In the genomic region with DNA sequence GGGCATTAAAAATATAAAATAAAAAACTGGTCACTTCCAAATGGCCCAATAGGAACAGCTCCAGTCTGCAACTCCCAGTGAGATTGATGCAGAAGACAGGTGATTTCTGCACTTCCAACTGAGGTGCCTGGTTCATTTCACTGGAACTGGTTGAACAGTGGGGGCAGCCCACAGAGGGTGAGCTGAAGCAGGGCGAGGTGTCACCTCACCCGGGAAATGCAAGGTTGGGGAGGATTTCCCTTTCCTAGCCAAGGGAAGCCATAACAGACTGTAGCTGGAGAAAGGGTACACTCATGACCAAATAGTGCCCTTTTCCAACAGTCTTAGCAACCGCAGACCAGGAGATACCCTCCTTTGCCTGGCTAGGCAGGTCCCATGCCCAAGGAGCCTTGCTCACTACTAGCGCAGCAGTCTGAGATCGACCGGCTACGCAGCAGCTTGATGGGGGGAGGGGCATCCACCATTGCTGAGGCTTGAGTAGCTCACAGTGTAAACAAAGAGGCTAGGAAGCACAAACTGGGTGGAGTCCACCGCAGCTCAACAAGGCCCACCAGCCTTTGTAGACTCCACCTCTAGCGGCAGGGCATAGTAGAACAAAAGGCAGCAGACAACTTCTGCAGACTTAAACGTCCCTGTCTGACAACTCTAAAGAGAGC, we compare ENCODE assay signal across 10 cellular contexts. TPM values are rescaled to one million over a fixed set of nuclear protein-coding genes. Genes with fewer than 3 reads are reported as not detected.
DNase-seq lines count a peak whose midpoint lies in the region; ATAC-seq and TF ChIP-seq lines count a peak whose summit lies in the region.
"Had no signal": no experiment of that assay in that cellular context is flagged by ENCODE, and none has a peak within 500 bp of the region (broad histone marks: within the 10 kb centered on the region; RNA-seq: fewer than 3 reads in every experiment).

No MANE protein-coding gene starts in this region.

- no peaks in the 10 kb centered on the region for H3K27me3 Mint-ChIP-seq in CD4-positive, alpha-beta memory T cell
- H3K27me3 Mint-ChIP-seq in activated T-cell treated with anti-CD3 and anti-CD28 coated beads, Interleukin-2, amount 50 U/mL, for 72 hours (ENCODE audit: low read depth), result no peaks in the 10 kb centered on the region

- H3K27ac ChIP-seq in CD4-positive, alpha-beta memory T cell (ENCODE audit: low read depth, low read length), result no peak overlapping the region
- H3K27ac ChIP-seq in RWPE1, result no peak overlapping the region

- peak; percentile 50 to 71 for ATAC-seq in activated T-cell treated with anti-CD3 and anti-CD28 coated beads, Interleukin-2, amount 50 U/mL, for 72 hours (replicated peaks in 1 of 2)
- no peak for ATAC-seq in GM21825 (IDR thresholded peaks at IDR 0.05; ENCODE audit: unreplicated experiment)

- peak overlapping the region; percentile 70 for H3K9ac ChIP-seq in iPS-15b (ENCODE audit: low read depth, low read length)

- intact Hi-C loops in CD4-positive, alpha-beta memory T cell (cut with micrococcal nuclease), result loop anchor here (5.0 kb wide), 1 partner anchor 140 kb away; the partner anchor contains the start of gene INSL6

- POLR2A ChIA-PET in CD4-positive, alpha-beta memory T cell (lab: Charles Lee; ENCODE audit: partially characterized antibody), result interaction anchor here (0.6 to 2.4 kb wide), 4 partner anchors 10 to 111 kb away, joined by 3 to 14 read pairs (median 6); partner anchors contain the start of gene PLGRKT
- POLR2A ChIA-PET in RWPE1 (lab: Yijun Ruan, JAX; ENCODE audit: low non-redundant PET), result no interaction called here

- CTCF ChIA-PET in CD4-positive, alpha-beta memory T cell (lab: Charles Lee; ENCODE audit: partially characterized antibody), result interaction anchor here (0.7 to 2.0 kb wide), 10 partner anchors 9 to 141 kb away, joined by 3 to 9 read pairs (median 4); partner anchors contain the start of gene PLGRKT
- CTCF ChIA-PET in RWPE1 (lab: Yijun Ruan, JAX), result interaction anchor here (0.7 kb wide), 1 partner anchor 9 kb away, joined by 5 read pairs; no protein-coding TSS in a partner anchor

- H3K36me3 ChIP-seq in CD4-positive, alpha-beta memory T cell (ENCODE audit: insufficient read depth, low read length), result no peaks in the 10 kb centered on the region
- no peaks in the 10 kb centered on the region for H3K36me3 ChIP-seq in iPS-15b (ENCODE audit: control insufficient read depth, insufficient read depth, low read length)

- peaks cover 29 to 50% of the 10 kb centered on the region in 2 donors for H3K36me3 Mint-ChIP-seq in CD4-positive, alpha-beta memory T cell
- peaks cover 0 to 4% of the 10 kb centered on the region in 2 donors for H3K36me3 Mint-ChIP-seq in activated T-cell treated with anti-CD3 and anti-CD28 coated beads, Interleukin-2, amount 50 U/mL, for 72 hours (ENCODE audit: insufficient read depth in 2 of 2)

- H3K4me3 ChIP-seq in CD4-positive, alpha-beta memory T cell (ENCODE audit: low read length in 2 of 2), result peak overlapping the region in 1 of 2 donors; percentile 32
- H3K4me3 ChIP-seq in iPS-15b (ENCODE audit: low read depth, low read length), result peak overlapping the region; percentile 50

- H3K4me3 Mint-ChIP-seq in CD4-positive, alpha-beta memory T cell, result peak overlapping the region; percentile 52 to 77 (median 65)
- peak overlapping the region in 1 of 2 donors; percentile 11 for H3K4me3 Mint-ChIP-seq in activated T-cell treated with anti-CD3 and anti-CD28 coated beads, Interleukin-2, amount 50 U/mL, for 72 hours

- H3K27ac Mint-ChIP-seq in CD4-positive, alpha-beta memory T cell, result peak overlapping the region; percentile 77 to 93 (median 86)
- no peak overlapping the region for H3K27ac Mint-ChIP-seq in activated T-cell treated with anti-CD3 and anti-CD28 coated beads, Interleukin-2, amount 50 U/mL, for 72 hours

- no peak for TF ChIP-seq CTCF in RWPE1 (conservative IDR thresholded peaks at IDR 0.05; ENCODE audit: low read depth)

- peaks cover 16% of the 10 kb centered on the region for H3K4me1 ChIP-seq in CD4-positive, alpha-beta memory T cell (ENCODE audit: insufficient read depth, low read length)
- H3K4me1 ChIP-seq in iPS-15b (ENCODE audit: control insufficient read depth, insufficient read depth, low read length), result peaks cover 7% of the 10 kb centered on the region

- H3K9me3 ChIP-seq in CD4-positive, alpha-beta memory T cell (ENCODE audit: control insufficient read depth in 1 of 2, low read length in 2 of 2), result no peaks in the 10 kb centered on the region
- H3K9me3 ChIP-seq in iPS-15b (ENCODE audit: control insufficient read depth, insufficient read depth, low read length), result no peaks in the 10 kb centered on the region

- H3K27me3 ChIP-seq in CD4-positive, alpha-beta memory T cell (ENCODE audit: insufficient read depth, low read length), result no peaks in the 10 kb centered on the region
- no peaks in the 10 kb centered on the region for H3K27me3 ChIP-seq in iPS-15b (ENCODE audit: control insufficient read depth, insufficient read depth, low read length)

- H3K4me1 Mint-ChIP-seq in CD4-positive, alpha-beta memory T cell, result peaks cover 19 to 42% (median 37%) of the 10 kb centered on the region in 4 donors
- peaks cover 11% of the 10 kb centered on the region for H3K4me1 Mint-ChIP-seq in activated T-cell treated with anti-CD3 and anti-CD28 coated beads, Interleukin-2, amount 50 U/mL, for 72 hours (ENCODE audit: low read depth)

- DNase-seq in CD4-positive, alpha-beta memory T cell, result peak; percentile 67 to 80 (median 78)
- DNase-seq in NCI-H1105 (lab: John Stamatoyannopoulos, UW), result peak; percentile 16
- peak; percentile 38 to 44 for DNase-seq in activated T-cell treated with anti-CD3 and anti-CD28 coated beads, Interleukin-2, amount 50 U/mL, for 72 hours
- no peak for DNase-seq in RWPE1 (ENCODE audit: low spot score)
- no peak for DNase-seq in stimulated activated CD4-positive, alpha-beta T cell treated with anti-CD3 and anti-CD28 coated beads, Interleukin-2, amount 100 ng/mL, for 48 hours
- DNase-seq in effector CD8-positive, alpha-beta T cell (lab: John Stamatoyannopoulos, UW), result no peak
- DNase-seq: Calu3, kidney glomerular epithelial cell had no signal

- H3K9me3 Mint-ChIP-seq in CD4-positive, alpha-beta memory T cell, result no peaks in the 10 kb centered on the region
- no peaks in the 10 kb centered on the region for H3K9me3 Mint-ChIP-seq in activated T-cell treated with anti-CD3 and anti-CD28 coated beads, Interleukin-2, amount 50 U/mL, for 72 hours

RNA-seq across cellular contexts. Expression of gene RLN1, which starts 12.7 kb away (rescaled TPM):
- total RNA-seq in CD4-positive, alpha-beta memory T cell, result 1 to 10 TPM; 5.9 to 7.2 TPM
- polyA plus RNA-seq in CD4-positive, alpha-beta memory T cell, result 1 to 10 TPM; 2.4 to 3.6 TPM
- 1 to 10 TPM; 1.3 to 1.6 TPM for total RNA-seq in activated T-cell treated with anti-CD3 and anti-CD28 coated beads, Interleukin-2, amount 50 U/mL, for 72 hours
- total RNA-seq: Calu3 had no signal

RNA-seq across cellular contexts. Expression of gene RLN2, which starts 22.5 kb away (rescaled TPM):
- 1 to 10 TPM; 3.5 to 5.4 TPM for total RNA-seq in CD4-positive, alpha-beta memory T cell
- 1 to 10 TPM; 7.5 to 8.5 TPM for polyA plus RNA-seq in CD4-positive, alpha-beta memory T cell
- total RNA-seq in activated T-cell treated with anti-CD3 and anti-CD28 coated beads, Interleukin-2, amount 50 U/mL, for 72 hours, result 1 to 10 TPM; 3.4 to 4.0 TPM

Comparison
In these comparisons a context has a peak if more than half of its experiments do, and no peak if none do; other contexts are left out.
1. DNase-seq: peak in CD4-positive, alpha-beta memory T cell (5 of 5), NCI-H1105 (single experiment) and activated T-cell treated with anti-CD3 and anti-CD28 coated beads, Interleukin-2, amount 50 U/mL, for 72 hours (2 of 2); none in RWPE1 (single experiment), stimulated activated CD4-positive, alpha-beta T cell treated with anti-CD3 and anti-CD28 coated beads, Interleukin-2, amount 100 ng/mL, for 48 hours (0 of 2) and effector CD8-positive, alpha-beta T cell (single experiment).